ENCODE assay signal across 13 cellular contexts in the genomic region with DNA sequence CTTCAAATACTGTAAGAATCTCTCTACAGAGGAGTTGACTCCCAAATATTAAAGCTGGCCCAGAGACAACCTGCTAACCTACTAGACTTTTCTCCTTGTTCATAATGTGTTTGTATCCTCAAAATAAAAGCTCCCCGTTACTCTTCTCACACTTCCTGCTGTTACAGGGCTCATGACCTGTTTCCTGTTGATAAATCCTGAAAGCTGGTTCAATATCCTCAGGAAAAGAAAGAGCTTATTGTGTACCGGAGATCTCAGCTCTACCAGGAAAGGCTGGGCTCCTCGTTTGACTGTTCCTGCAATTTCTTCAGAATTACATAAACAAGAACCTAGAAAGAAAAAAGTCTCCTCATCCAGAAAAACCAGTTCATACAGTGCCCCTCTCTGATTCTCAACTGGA. TPM values are rescaled to one million over a fixed set of nuclear protein-coding genes. Genes with fewer than 3 reads are reported as not detected.
DNase-seq lines count a peak whose midpoint lies in the region; ATAC-seq and TF ChIP-seq lines count a peak whose summit lies in the region.
"Had no signal": no experiment of that assay in that cellular context is flagged by ENCODE, and none has a peak within 500 bp of the region (broad histone marks: within the 10 kb centered on the region; RNA-seq: fewer than 3 reads in every experiment).

No MANE protein-coding gene starts in this region.

- ATAC-seq in SK-N-SH treated with all-trans-retinoic acid at 6 μM for 48 hours: no peak

- no peak for TF ChIP-seq EP300 in transverse colon (IDR thresholded peaks at IDR 0.05; ENCODE audit: low read depth)

- TF ChIP-seq POLR2A in transverse colon (IDR thresholded peaks at IDR 0.05): no peak

- H3K9me3 ChIP-seq in mesodermal cell (ENCODE audit: control insufficient read depth, low read length): no peaks in the 10 kb centered on the region
- no peaks in the 10 kb centered on the region for H3K9me3 ChIP-seq in transverse colon

- in situ Hi-C loops in transverse colon (cut with MboI; ENCODE audit: low pct_ligation_motif_present in 1 of 4, low pct_unique_long_range_greater_than_20kb in 1 of 4, low sequenced_read_pairs in 3 of 4): no loop called here

- H3K4me1 ChIP-seq in mesodermal cell (ENCODE audit: control insufficient read depth, insufficient read depth, low read length, poor library complexity, severe bottlenecking) (peaks cover 21% of the 10 kb centered on the region), transverse colon (peaks cover 0 to 6% (median 2%) of the 10 kb centered on the region in 4 donors)

- H3K27ac ChIP-seq in mesodermal cell (ENCODE audit: low read depth, low read length, severe bottlenecking): peak overlapping the region; percentile 94
- H3K27ac ChIP-seq in transverse colon: peak overlapping the region in 3 of 4 donors; percentile 8 to 56 (median 51)

- WGBS in mesodermal cell (ENCODE audit: insufficient coverage in 2 of 2), 2 experiments: 38 to 45% methylated on average over 2 to 3 of the region's 3 CpGs
- WGBS in transverse colon (ENCODE audit: low coverage in 1 of 2), 2 donors: 17 to 35% methylated on average over 2 to 3 of the region's 3 CpGs

- H3K36me3 ChIP-seq in mesodermal cell (ENCODE audit: control insufficient read depth, insufficient read depth, low read length) (no peaks in the 10 kb centered on the region), transverse colon (no peaks in the 10 kb centered on the region), H7 (replicated peaks; ENCODE audit: control insufficient read depth, insufficient read depth, low read length) (no peaks in the 10 kb centered on the region)

- H3K4me3 ChIP-seq in fibroblast of pulmonary artery (replicated peaks; ENCODE audit: low read depth, low read length): no peak overlapping the region
- H3K4me3 ChIP-seq in mesodermal cell (ENCODE audit: extremely low read depth, insufficient read depth, low read length, poor library complexity, severe bottlenecking): no peak overlapping the region
- no peak overlapping the region for H3K4me3 ChIP-seq in transverse colon
- H3K4me3 ChIP-seq in H7 (ENCODE audit: insufficient read depth, low read depth, low read length): no peak overlapping the region

- DNase-seq in M059J (ENCODE audit: low read depth) (peak; percentile 32), fibroblast of pulmonary artery (ENCODE audit: low read depth) (peak; percentile 10), transverse colon (no peak), H7 (no peak), NCI-H2081 (lab: John Stamatoyannopoulos, UW) (no peak)
- DNase-seq: activated CD4-positive, alpha-beta T cell treated with anti-CD3 and anti-CD28 coated beads, Interleukin-2, amount 50 U/mL, for 1 hour; activated naive CD4-positive, alpha-beta T cell; immature natural killer cell; NCI-H1092; NCI-H82 had no signal

- TF ChIP-seq CTCF in fibroblast of pulmonary artery (IDR thresholded peaks at IDR 0.05; ENCODE audit: low read length, missing control alignments): no peak
- TF ChIP-seq CTCF in transverse colon (IDR thresholded peaks at IDR 0.05): no peak

- intact Hi-C loops in transverse colon (cut with DNase I; ENCODE audit: low total_unique reads): no loop called here

- H3K27me3 ChIP-seq in transverse colon: no peaks in the 10 kb centered on the region
- no peaks in the 10 kb centered on the region for H3K27me3 ChIP-seq in H7 (ENCODE audit: control insufficient read depth, insufficient read depth, low read length)

TF ChIP-seq in SK-N-SH treated with all-trans-retinoic acid at 6 μM for 48 hours, 23 proteins besides CTCF, POLR2A, EP300 and RAD21:
- TF ChIP-seq, protein P1, sequence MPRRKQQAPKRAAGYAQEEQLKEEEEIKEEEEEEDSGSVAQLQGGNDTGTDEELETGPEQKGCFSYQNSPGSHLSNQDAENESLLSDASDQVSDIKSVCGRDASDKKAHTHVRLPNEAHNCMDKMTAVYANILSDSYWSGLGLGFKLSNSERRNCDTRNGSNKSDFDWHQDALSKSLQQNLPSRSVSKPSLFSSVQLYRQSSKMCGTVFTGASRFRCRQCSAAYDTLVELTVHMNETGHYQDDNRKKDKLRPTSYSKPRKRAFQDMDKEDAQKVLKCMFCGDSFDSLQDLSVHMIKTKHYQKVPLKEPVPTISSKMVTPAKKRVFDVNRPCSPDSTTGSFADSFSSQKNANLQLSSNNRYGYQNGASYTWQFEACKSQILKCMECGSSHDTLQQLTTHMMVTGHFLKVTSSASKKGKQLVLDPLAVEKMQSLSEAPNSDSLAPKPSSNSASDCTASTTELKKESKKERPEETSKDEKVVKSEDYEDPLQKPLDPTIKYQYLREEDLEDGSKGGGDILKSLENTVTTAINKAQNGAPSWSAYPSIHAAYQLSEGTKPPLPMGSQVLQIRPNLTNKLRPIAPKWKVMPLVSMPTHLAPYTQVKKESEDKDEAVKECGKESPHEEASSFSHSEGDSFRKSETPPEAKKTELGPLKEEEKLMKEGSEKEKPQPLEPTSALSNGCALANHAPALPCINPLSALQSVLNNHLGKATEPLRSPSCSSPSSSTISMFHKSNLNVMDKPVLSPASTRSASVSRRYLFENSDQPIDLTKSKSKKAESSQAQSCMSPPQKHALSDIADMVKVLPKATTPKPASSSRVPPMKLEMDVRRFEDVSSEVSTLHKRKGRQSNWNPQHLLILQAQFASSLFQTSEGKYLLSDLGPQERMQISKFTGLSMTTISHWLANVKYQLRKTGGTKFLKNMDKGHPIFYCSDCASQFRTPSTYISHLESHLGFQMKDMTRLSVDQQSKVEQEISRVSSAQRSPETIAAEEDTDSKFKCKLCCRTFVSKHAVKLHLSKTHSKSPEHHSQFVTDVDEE (CRISPR knock-in tag; IDR thresholded peaks at IDR 0.05): no peak
- TF ChIP-seq TCF4 (CRISPR knock-in tag; IDR thresholded peaks at IDR 0.05; ENCODE audit: borderline replicate concordance) (no peak), ZNF565 (CRISPR knock-in tag; conservative IDR thresholded peaks at IDR 0.05; ENCODE audit: low read depth) (no peak), TOX (CRISPR knock-in tag; IDR thresholded peaks at IDR 0.05; ENCODE audit: borderline replicate concordance) (no peak), ESRRG (CRISPR knock-in tag; IDR thresholded peaks at IDR 0.05) (no peak), ZNF70 (CRISPR knock-in tag; IDR thresholded peaks at IDR 0.05) (no peak), ZC3H10 (CRISPR knock-in tag; IDR thresholded peaks at IDR 0.05) (no peak), PPARA (CRISPR knock-in tag; IDR thresholded peaks at IDR 0.05; ENCODE audit: borderline replicate concordance) (no peak), ISL1 (CRISPR knock-in tag; IDR thresholded peaks at IDR 0.05) (no peak), OSR1 (CRISPR knock-in tag; IDR thresholded peaks at IDR 0.05) (no peak), GLIS3 (CRISPR knock-in tag; IDR thresholded peaks at IDR 0.05) (no peak), ZFP3 (CRISPR knock-in tag; IDR thresholded peaks at IDR 0.05) (no peak), ARNTL (CRISPR knock-in tag; IDR thresholded peaks at IDR 0.05; ENCODE audit: borderline replicate concordance, low read depth) (no peak)
- TF ChIP-seq, protein P2, sequence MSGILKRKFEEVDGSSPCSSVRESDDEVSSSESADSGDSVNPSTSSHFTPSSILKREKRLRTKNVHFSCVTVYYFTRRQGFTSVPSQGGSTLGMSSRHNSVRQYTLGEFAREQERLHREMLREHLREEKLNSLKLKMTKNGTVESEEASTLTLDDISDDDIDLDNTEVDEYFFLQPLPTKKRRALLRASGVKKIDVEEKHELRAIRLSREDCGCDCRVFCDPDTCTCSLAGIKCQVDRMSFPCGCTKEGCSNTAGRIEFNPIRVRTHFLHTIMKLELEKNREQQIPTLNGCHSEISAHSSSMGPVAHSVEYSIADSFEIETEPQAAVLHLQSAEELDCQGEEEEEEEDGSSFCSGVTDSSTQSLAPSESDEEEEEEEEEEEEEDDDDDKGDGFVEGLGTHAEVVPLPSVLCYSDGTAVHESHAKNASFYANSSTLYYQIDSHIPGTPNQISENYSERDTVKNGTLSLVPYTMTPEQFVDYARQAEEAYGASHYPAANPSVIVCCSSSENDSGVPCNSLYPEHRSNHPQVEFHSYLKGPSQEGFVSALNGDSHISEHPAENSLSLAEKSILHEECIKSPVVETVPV (CRISPR knock-in tag; IDR thresholded peaks at IDR 0.05): no peak

RNA-seq across cellular contexts. Expression of a gene that starts 30.8 kb away (rescaled TPM):
- total RNA-seq in M059J (2014; rRNA removed; shearing (Covaris generic)): 0.99 and 2.7 TPM in 2 replicates
- polyA plus RNA-seq in mesodermal cell (2013, experiment 1 of 2): 5.7 TPM
- 4.5 TPM for polyA plus RNA-seq in mesodermal cell (2013, experiment 2 of 2)
- 10 to 100 TPM in 1 of 4 donors, 1 to 10 TPM in 1, under 1 TPM in 1, not detected in 1; 0.55 to 14.1 (median 3.8) TPM for total RNA-seq in transverse colon
- total RNA-seq in H7 (2014; rRNA removed; shearing (Covaris generic)): not detected in 2 replicates
- polyA plus RNA-seq: immature natural killer cell had no signal

RNA-seq across cellular contexts. Expression of a gene that starts 37.5 kb away (rescaled TPM):
- total RNA-seq in M059J (2014; rRNA removed; shearing (Covaris generic)): 0.07 TPM in 1 of 2 replicates, not detected in the other
- not detected for polyA plus RNA-seq in mesodermal cell (2013, experiment 1 of 2)
- polyA plus RNA-seq in mesodermal cell (2013, experiment 2 of 2): not detected
- under 1 TPM in 1 of 4 donors, not detected in 3; 0.48 TPM for total RNA-seq in transverse colon
- total RNA-seq in H7 (2014; rRNA removed; shearing (Covaris generic)): not detected in 2 replicates
- total RNA-seq: esophagus mucosa had no signal

RNA-seq across cellular contexts. Expression of a gene that starts 57.5 kb away (rescaled TPM):
- 0.12 and 0.15 TPM in 2 replicates for total RNA-seq in M059J (2014; rRNA removed; shearing (Covaris generic))
- not detected for polyA plus RNA-seq in mesodermal cell (2013, experiment 1 of 2)
- polyA plus RNA-seq in mesodermal cell (2013, experiment 2 of 2): not detected
- not detected for total RNA-seq in transverse colon
- total RNA-seq in H7 (2014; rRNA removed; shearing (Covaris generic)): not detected in 2 replicates
- total RNA-seq: esophagus mucosa had no signal

Comparison
In these comparisons a context has a peak if more than half of its experiments do, and no peak if none do; other contexts are left out.
1. DNase-seq: peak in M059J (single experiment) and fibroblast of pulmonary artery (single experiment); none in transverse colon (single experiment), H7 (single experiment) and NCI-H2081 (0 of 2).